ENCODE assay signal across 1 cellular context in the genomic region with DNA sequence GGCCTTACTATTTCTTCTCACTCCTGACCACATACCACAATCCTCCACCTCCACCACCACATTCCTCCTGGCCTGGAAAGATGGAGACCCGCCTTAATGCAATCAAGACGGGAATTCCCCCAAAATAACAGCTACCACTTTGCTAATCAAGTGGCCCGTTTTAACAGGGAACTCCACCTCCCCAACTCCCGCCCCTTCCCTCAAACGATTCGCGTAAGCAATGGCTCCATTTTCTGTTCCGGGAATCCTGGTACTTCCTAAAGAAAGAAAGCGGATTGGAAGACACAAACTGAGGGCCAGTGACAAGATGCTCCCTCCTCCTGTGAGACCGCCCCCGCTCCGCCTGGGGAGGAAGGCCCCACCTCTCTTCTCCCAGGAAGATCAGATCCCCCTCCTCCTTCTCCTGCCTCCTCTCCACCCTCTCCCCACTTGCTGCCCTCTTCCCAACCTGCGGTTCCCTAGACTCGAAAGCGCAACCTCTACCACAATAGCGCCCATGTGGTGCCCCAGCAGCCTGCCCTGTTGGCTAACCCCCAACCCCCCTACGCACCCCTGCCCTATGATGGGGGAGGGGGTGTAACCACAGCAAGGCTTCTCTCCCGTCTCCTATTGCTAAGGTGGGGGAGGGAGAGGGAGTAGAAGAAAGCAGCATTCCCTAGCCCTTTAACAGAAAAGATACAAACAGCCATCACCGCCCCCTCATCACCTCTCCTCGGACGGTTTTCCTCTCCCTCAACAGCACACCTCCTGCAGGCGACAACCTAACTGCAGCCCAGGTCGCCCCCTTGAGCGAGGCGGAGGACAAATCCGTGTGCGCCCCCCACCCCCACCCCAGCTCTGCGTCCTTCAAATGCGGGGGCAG.
TF ChIP-seq lines count a peak whose summit lies in the region.

No MANE protein-coding gene starts in this region.

TF ChIP-seq in HEK293, 187 proteins besides CTCF, POLR2A, EP300 and RAD21 (continued from another document):
- TF ChIP-seq ZNF350 (tag by site-specific recombination; IDR thresholded peaks at IDR 0.05) (no peak), ZNF830 (tag by site-specific recombination; IDR thresholded peaks at IDR 0.05; ENCODE audit: low read depth) (no peak), ZNF544 (tag by site-specific recombination; IDR thresholded peaks at IDR 0.05) (no peak), YY2 (tag by site-specific recombination; IDR thresholded peaks at IDR 0.05) (0 out of 2 replicates have a peak, but pooled peaks have one; percentile 4), ZNF530 (tag by site-specific recombination; IDR thresholded peaks at IDR 0.05; ENCODE audit: low read depth) (no peak), OSR2 (tag by site-specific recombination; IDR thresholded peaks at IDR 0.05) (no peak), HOXC10 (CRISPR knock-in tag; IDR thresholded peaks at IDR 0.05) (no peak), ZNF837 (tag by site-specific recombination; IDR thresholded peaks at IDR 0.05) (no peak), ZNF394 (tag by site-specific recombination; IDR thresholded peaks at IDR 0.05; ENCODE audit: borderline replicate concordance) (no peak), ZNF585B (tag by site-specific recombination; IDR thresholded peaks at IDR 0.05) (no peak), ZNF132 (tag by site-specific recombination; IDR thresholded peaks at IDR 0.05; ENCODE audit: borderline replicate concordance) (no peak), ZNF501 (tag by site-specific recombination; IDR thresholded peaks at IDR 0.05) (no peak; the same call in 1 of the 2 replicates), ZNF366 (tag by site-specific recombination; conservative IDR thresholded peaks at IDR 0.05) (peak; percentile 88)
